Comparison of ENCODE assay signal across 18 cellular contexts in genomic region chr15:51368751-51369450, GRCh38. TPM values are rescaled to one million over a fixed set of nuclear protein-coding genes. Genes with fewer than 3 reads are reported as not detected.
DNase-seq lines count a peak whose midpoint lies in the region; ATAC-seq, FAIRE-seq and TF ChIP-seq lines count a peak whose summit lies in the region.
"Had no signal": no experiment of that assay in that cellular context is flagged by ENCODE, and none has a peak within 500 bp of the region (broad histone marks: within the 10 kb centered on the region; RNA-seq: fewer than 3 reads in every experiment).

No MANE protein-coding gene starts in this region.

- H3K4me1 ChIP-seq in A549 (peaks cover 40% of the 10 kb centered on the region), HEK293 (ENCODE audit: control insufficient read depth, insufficient read depth, low read length) (peaks cover 8% of the 10 kb centered on the region; the same call in 1 of the 2 replicates), adipocyte (ENCODE audit: control insufficient read depth, insufficient read depth, low read length) (peaks cover 23% of the 10 kb centered on the region), foreskin keratinocyte (no peaks in the 10 kb centered on the region), upper lobe of left lung (peaks cover 2 to 19% (median 8%) of the 10 kb centered on the region in 4 donors)
- no peaks in the 10 kb centered on the region for H3K4me1 ChIP-seq in naive thymus-derived CD4-positive, alpha-beta T cell (ENCODE audit: control insufficient read depth in 2 of 2, insufficient read depth in 2 of 2, low read length in 2 of 2)

- peaks cover 0 to 9% (median 7%) of the 10 kb centered on the region in 5 donors for H3K27me3 Mint-ChIP-seq in naive thymus-derived CD4-positive, alpha-beta T cell
- H3K27me3 Mint-ChIP-seq: activated naive CD8-positive, alpha-beta T cell treated with anti-CD3 and anti-CD28 coated beads, Interleukin-2, amount 50 U/mL, for 24 hours had no signal

- CTCF ChIA-PET in A549 (lab: Yijun Ruan, JAX) = interaction anchor here (0.8 to 5.3 kb wide), 8 partner anchors 11 to 206 kb away, joined by 3 to 62 read pairs (median 5); no protein-coding TSS in a partner anchor
- CTCF ChIA-PET in HEK293 (lab: Yijun Ruan, JAX) = interaction anchor here (0.8 to 2.0 kb wide), 5 partner anchors 10 to 206 kb away, joined by 3 to 8 read pairs (median 5); no protein-coding TSS in a partner anchor
- CTCF ChIA-PET in naive thymus-derived CD4-positive, alpha-beta T cell (lab: Charles Lee) = no interaction called here

- intact Hi-C loops in naive thymus-derived CD4-positive, alpha-beta T cell (cut with micrococcal nuclease) = no loop called here

- peak overlapping the region; percentile 47 for H3K4me2 ChIP-seq in A549

- WGBS in A549 (ENCODE audit: missing lambda C conversion rate) = 30% methylated on average over 3 of the region's 3 CpGs
- 53 to 62% methylated on average over 3 of the region's 3 CpGs for WGBS in upper lobe of left lung, 2 donors

- POLR2A ChIA-PET in A549 (lab: Yijun Ruan, JAX) = interaction anchor here (1.1 kb wide), 1 partner anchor 120 kb away, joined by 3 read pairs; no protein-coding TSS in a partner anchor
- POLR2A ChIA-PET in HEK293 (lab: Yijun Ruan, JAX) = no interaction called here
- POLR2A ChIA-PET in naive thymus-derived CD4-positive, alpha-beta T cell (lab: Charles Lee) = no interaction called here

- H3K36me3 Mint-ChIP-seq in naive thymus-derived CD4-positive, alpha-beta T cell = no peaks in the 10 kb centered on the region

- H3K27ac ChIP-seq in A549 (peak overlapping the region; percentile 18 to 31; a peak in 3 of 6 replicates), HEK293 (ENCODE audit: extremely low read depth, low read depth, low read length) (peak overlapping the region; percentile 41; the same call in 1 of the 2 replicates), foreskin keratinocyte (no peak overlapping the region), upper lobe of left lung (peak overlapping the region in 1 of 4 donors; percentile 16)
- H3K27ac ChIP-seq in naive thymus-derived CD4-positive, alpha-beta T cell (ENCODE audit: low read depth, low read length) = no peak overlapping the region

- no peaks in the 10 kb centered on the region for H3K27me3 ChIP-seq in adipocyte (replicated peaks; ENCODE audit: control insufficient read depth, insufficient read depth, low read length)
- peaks cover 2% of the 10 kb centered on the region for H3K27me3 ChIP-seq in foreskin keratinocyte
- no peaks in the 10 kb centered on the region for H3K27me3 ChIP-seq in upper lobe of left lung
- no peaks in the 10 kb centered on the region for H3K27me3 ChIP-seq in naive thymus-derived CD4-positive, alpha-beta T cell (ENCODE audit: control insufficient read depth in 2 of 2, insufficient read depth in 2 of 2, low read length in 2 of 2)
- H3K27me3 ChIP-seq: BE2C had no signal

- TF ChIP-seq POLR2A in A549 (IDR thresholded peaks at IDR 0.05; ENCODE audit: low read length) (no peak), upper lobe of left lung (IDR thresholded peaks at IDR 0.05) (no peak)

- TF ChIP-seq CTCF in A549 (IDR thresholded peaks at IDR 0.05) (no peak), HEK293 (tag by site-specific recombination; IDR thresholded peaks at IDR 0.05) (no peak), foreskin keratinocyte (conservative IDR thresholded peaks at IDR 0.05) (no peak), upper lobe of left lung (IDR thresholded peaks at IDR 0.05) (no peak)

- H3K36me3 ChIP-seq in HEK293 (ENCODE audit: control insufficient read depth in 2 of 2, insufficient read depth in 1 of 2, low read length in 2 of 2) (no peaks in the 10 kb centered on the region), adipocyte (ENCODE audit: control insufficient read depth, insufficient read depth, low read length, severe bottlenecking) (no peaks in the 10 kb centered on the region), upper lobe of left lung (no peaks in the 10 kb centered on the region)
- H3K36me3 ChIP-seq in naive thymus-derived CD4-positive, alpha-beta T cell (ENCODE audit: control insufficient read depth in 2 of 3, insufficient read depth in 3 of 3, low read length in 3 of 3) = no peaks in the 10 kb centered on the region
- H3K36me3 ChIP-seq: BE2C had no signal

- no peak overlapping the region for H3K9ac ChIP-seq in adipocyte (ENCODE audit: low read length)

- H3K9me3 Mint-ChIP-seq in naive thymus-derived CD4-positive, alpha-beta T cell = no peaks in the 10 kb centered on the region
- H3K9me3 Mint-ChIP-seq: activated naive CD8-positive, alpha-beta T cell treated with anti-CD3 and anti-CD28 coated beads, Interleukin-2, amount 50 U/mL, for 24 hours; dendritic cell treated with granulocyte-macrophage colony-stimulating factor and Interleukin-4, amounts not matched to agents 40 ng/mL and 50 ng/mL, for 4 days; T-helper 2 cell treated with Interferon-gamma antibody and Interleukin-4, amounts not matched to agents 5 μg/mL and 100 μg/mL, for 36 hours had no signal

- H3K4me3 ChIP-seq in A549 (no peak overlapping the region), HEK293 (ENCODE audit: low read depth, low read length) (no peak overlapping the region), adipocyte (ENCODE audit: low read length) (no peak overlapping the region), upper lobe of left lung (no peak overlapping the region)
- H3K4me3 ChIP-seq in naive thymus-derived CD4-positive, alpha-beta T cell (ENCODE audit: low read length) = no peak overlapping the region

- no peak overlapping the region for H3K4me3 Mint-ChIP-seq in naive thymus-derived CD4-positive, alpha-beta T cell
- H3K4me3 Mint-ChIP-seq: activated naive CD8-positive, alpha-beta T cell treated with anti-CD3 and anti-CD28 coated beads, Interleukin-2, amount 50 U/mL, for 24 hours; dendritic cell treated with granulocyte-macrophage colony-stimulating factor and Interleukin-4, amounts not matched to agents 40 ng/mL and 50 ng/mL, for 4 days; T-helper 2 cell treated with Interferon-gamma antibody and Interleukin-4, amounts not matched to agents 5 μg/mL and 100 μg/mL, for 36 hours had no signal

- peak in 1 of 2 experiments; percentile 76 for DNase-seq in A549 (ENCODE audit: low read depth in 1 of 2, low spot score in 1 of 2)
- DNase-seq in adipocyte (ENCODE audit: low read depth) = peak; percentile 48
- DNase-seq in foreskin keratinocyte = peak; percentile 0 to 3
- no peak for DNase-seq in upper lobe of left lung
- no peak for DNase-seq in AML-193 (lab: John Stamatoyannopoulos, UW)
- no peak for DNase-seq in naive thymus-derived CD4-positive, alpha-beta T cell
- DNase-seq: activated CD4-positive, alpha-beta T cell treated with anti-CD3 and anti-CD28 coated beads for 48 hours; activated naive CD8-positive, alpha-beta T cell treated with anti-CD3 and anti-CD28 coated beads, Interleukin-2, amount 50 U/mL, for 24 hours; BE2C; DND-41; mesendoderm; NCI-H1694 treated with DMSO at 0.1 percent for 48 hours; nucleus accumbens had no signal

- ATAC-seq in A549 (peak in 1 of 2 experiments; percentile 66; a peak in 3 of 6 replicates), foreskin keratinocyte (no peak), upper lobe of left lung (ENCODE audit: low FRiP score in 2 of 2) (no peak), GM18520 (IDR thresholded peaks at IDR 0.05; ENCODE audit: unreplicated experiment) (no peak)
- ATAC-seq in naive thymus-derived CD4-positive, alpha-beta T cell = no peak
- ATAC-seq: activated naive CD8-positive, alpha-beta T cell treated with anti-CD3 and anti-CD28 coated beads, Interleukin-2, amount 50 U/mL, for 24 hours; Right ventricle myocardium inferior had no signal

- TF ChIP-seq EP300 in A549 (IDR thresholded peaks at IDR 0.05) (peak in 1 of 2 experiments; percentile 30; a peak in 1 of 5 replicates), upper lobe of left lung (IDR thresholded peaks at IDR 0.05) (no peak)

- H3K9me3 ChIP-seq in A549 = no peaks in the 10 kb centered on the region
- H3K9me3 ChIP-seq in HEK293 (ENCODE audit: control insufficient read depth, insufficient read depth, low read depth, low read length) = no peaks in the 10 kb centered on the region
- no peaks in the 10 kb centered on the region for H3K9me3 ChIP-seq in adipocyte (ENCODE audit: control insufficient read depth, low read length)
- H3K9me3 ChIP-seq in upper lobe of left lung = no peaks in the 10 kb centered on the region
- H3K9me3 ChIP-seq in naive thymus-derived CD4-positive, alpha-beta T cell (ENCODE audit: control insufficient read depth in 2 of 3, low read length in 3 of 3) = no peaks in the 10 kb centered on the region
- H3K9me3 ChIP-seq: BE2C had no signal

- FAIRE-seq in A549 (lab: Jason Lieb, UNC) = peak; percentile 32

- H3K27ac Mint-ChIP-seq in naive thymus-derived CD4-positive, alpha-beta T cell = no peak overlapping the region
- H3K27ac Mint-ChIP-seq: activated naive CD8-positive, alpha-beta T cell treated with anti-CD3 and anti-CD28 coated beads, Interleukin-2, amount 50 U/mL, for 24 hours; dendritic cell treated with granulocyte-macrophage colony-stimulating factor and Interleukin-4, amounts not matched to agents 40 ng/mL and 50 ng/mL, for 4 days; T-helper 2 cell treated with Interferon-gamma antibody and Interleukin-4, amounts not matched to agents 5 μg/mL and 100 μg/mL, for 36 hours had no signal

- no peaks in the 10 kb centered on the region for H3K4me1 Mint-ChIP-seq in naive thymus-derived CD4-positive, alpha-beta T cell
- H3K4me1 Mint-ChIP-seq: activated naive CD8-positive, alpha-beta T cell treated with anti-CD3 and anti-CD28 coated beads, Interleukin-2, amount 50 U/mL, for 24 hours had no signal

- no peak for TF ChIP-seq RAD21 in A549 (conservative IDR thresholded peaks at IDR 0.05 in 1 of 2, IDR thresholded peaks at IDR 0.05 in 1 of 2)

RNA-seq across cellular contexts. Expression of gene GLDN, which starts 27.4 kb away (rescaled TPM):
- 0.20 and 0.25 TPM in 2 replicates for polyA plus RNA-seq in A549 (2011; rRNA removed)
- 0.03 TPM in 1 of 2 replicates, not detected in the other for polyA plus RNA-seq in A549 (2012; cell fraction: cytosol; rRNA removed)
- 0.28 TPM in 1 of 2 replicates, not detected in the other for polyA plus RNA-seq in A549 (2012; cell fraction: nucleus; rRNA removed)
- 0.03 TPM in 2 of 3 replicates, not detected in the other for polyA plus RNA-seq in A549 (2017; fragmentation: RNase III; extraction: RNeasy Plus Mini Kit Qiagen cat#74134 plus additional on column Dnase treatment)
- polyA minus RNA-seq in A549 (2011; rRNA and poly(A)+ RNA removed) = 0.17 TPM in 1 of 2 replicates, not detected in the other
- total RNA-seq in foreskin keratinocyte = not detected in 2 replicates
- not detected in 2 replicates for polyA plus RNA-seq in foreskin keratinocyte
- 10 to 100 TPM; 21.3 to 84.2 (median 46.5) TPM for total RNA-seq in upper lobe of left lung
- not detected for total RNA-seq in naive thymus-derived CD4-positive, alpha-beta T cell
- not detected for polyA plus RNA-seq in naive thymus-derived CD4-positive, alpha-beta T cell

RNA-seq across cellular contexts. Expression of gene CYP19A1, which starts 30.5 kb away (rescaled TPM):
- polyA plus RNA-seq in A549 (2011; rRNA removed) (0.26 and 0.36 TPM in 2 replicates), A549 (2017; fragmentation: RNase III; extraction: RNeasy Plus Mini Kit Qiagen cat#74134 plus additional on column Dnase treatment) (0.21 TPM in 1 of 3 replicates, not detected in the others), foreskin keratinocyte (not detected in 2 replicates)
- polyA plus RNA-seq in A549 (2012; cell fraction: cytosol; rRNA removed) = 0.04 TPM in 1 of 2 replicates, not detected in the other
- 0.02 and 0.13 TPM in 2 replicates for polyA plus RNA-seq in A549 (2012; cell fraction: nucleus; rRNA removed)
- polyA minus RNA-seq in A549 (2011; rRNA and poly(A)+ RNA removed) = not detected in 2 replicates
- total RNA-seq in foreskin keratinocyte (not detected in 2 replicates), upper lobe of left lung (1 to 10 TPM in 2 of 6 donors, under 1 TPM in 2, not detected in 2; 0.52 to 8.4 (median 1.0) TPM)
- 1 to 10 TPM in 1 of 5 experiments, under 1 TPM in 1, not detected in 3; 0.48 to 1.4 TPM for total RNA-seq in naive thymus-derived CD4-positive, alpha-beta T cell
- not detected for polyA plus RNA-seq in naive thymus-derived CD4-positive, alpha-beta T cell

Comparison
In these comparisons a context has a peak if more than half of its experiments do, and no peak if none do; other contexts are left out.
1. DNase-seq: peak in adipocyte (single experiment) and foreskin keratinocyte (2 of 2); none in upper lobe of left lung (0 of 2), AML-193 (0 of 2) and naive thymus-derived CD4-positive, alpha-beta T cell (0 of 9).
2. H3K27ac ChIP-seq: peak in A549 (2 of 2) and HEK293 (single experiment); none in foreskin keratinocyte (single experiment) and naive thymus-derived CD4-positive, alpha-beta T cell (single experiment).
3. RNA of gene GLDN, which starts 27.4 kb away (total RNA-seq): 21.3 to 84.2 TPM in upper lobe of left lung; not detected in foreskin keratinocyte and not detected in naive thymus-derived CD4-positive, alpha-beta T cell; every median in the first group is over 10 times any median in the second.